ENCODE assay signal across 1 cellular context in genomic region chr5:157949520-157949919, GRCh38.
TF ChIP-seq lines count a peak whose summit lies in the region.

No MANE protein-coding gene starts in this region.

TF ChIP-seq in K562, 482 proteins besides CTCF, POLR2A, EP300 and RAD21 (continued from another document):
- no peak for TF ChIP-seq BRF2 (IDR thresholded peaks at IDR 0.05; ENCODE audit: borderline replicate concordance, insufficient read depth, insufficient read length)
